ENCODE assay signal across 19 cellular contexts in the genomic region with DNA sequence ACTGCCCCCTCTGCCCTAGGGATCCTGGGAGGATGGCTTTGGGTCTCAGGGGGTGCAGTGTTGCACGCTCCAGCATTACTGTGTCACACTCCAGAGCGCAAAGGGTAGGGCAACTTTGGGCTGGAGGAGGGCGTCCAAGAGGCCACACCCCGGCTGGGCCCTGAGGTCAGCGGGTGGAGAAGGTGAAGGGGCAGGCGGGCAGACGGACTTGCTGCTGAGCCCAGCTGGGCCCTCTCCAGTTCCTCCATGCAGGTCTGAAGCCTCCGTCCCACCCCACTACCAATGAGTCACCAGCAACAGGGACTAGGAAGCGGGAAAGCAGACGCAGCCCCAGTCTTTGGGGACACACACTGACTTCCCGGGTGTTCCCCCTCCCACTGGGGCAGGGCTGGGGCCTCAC.
DNase-seq lines count a peak whose midpoint lies in the region; ATAC-seq and TF ChIP-seq lines count a peak whose summit lies in the region.
"Had no signal": no experiment of that assay in that cellular context is flagged by ENCODE, and none has a peak within 500 bp of the region (broad histone marks: within the 10 kb centered on the region; RNA-seq: fewer than 3 reads in every experiment).

No MANE protein-coding gene starts in this region.

- intact Hi-C loops in left lung (cut with DNase I) (no loop called here), prostate gland (cut with DNase I) (loop anchor here (5.0 kb wide), 1 partner anchor 43 kb away; no protein-coding TSS in a partner anchor), head of caudate nucleus (cut with DNase I) (no loop called here)

- no peaks in the 10 kb centered on the region for H3K27me3 ChIP-seq in left lung
- H3K27me3 ChIP-seq in prostate gland (replicated peaks; ENCODE audit: insufficient read depth), result no peaks in the 10 kb centered on the region
- H3K27me3 ChIP-seq: pancreas had no signal

- no peak overlapping the region for H3K4me3 ChIP-seq in left lung
- H3K4me3 ChIP-seq in prostate gland, result no peak overlapping the region
- H3K4me3 ChIP-seq: pancreas had no signal

- no peak for TF ChIP-seq POLR2A in prostate gland (IDR thresholded peaks at IDR 0.05)

- no peaks in the 10 kb centered on the region for H3K9me3 ChIP-seq in left lung
- no peaks in the 10 kb centered on the region for H3K9me3 ChIP-seq in prostate gland
- H3K9me3 ChIP-seq: pancreas had no signal

- 68% methylated on average over 11 of the region's 11 CpGs for WGBS in prostate gland

- ATAC-seq in left lung (peak; percentile 60), HG02642 (IDR thresholded peaks at IDR 0.05; ENCODE audit: poor library complexity, unreplicated experiment) (no peak)

- no peaks in the 10 kb centered on the region for H3K36me3 ChIP-seq in left lung
- no peaks in the 10 kb centered on the region for H3K36me3 ChIP-seq in prostate gland
- H3K36me3 ChIP-seq: pancreas had no signal

- peak overlapping the region; percentile 75 for H3K27ac ChIP-seq in 22Rv1
- H3K27ac ChIP-seq in VCaP, result peak overlapping the region; percentile 98
- H3K27ac ChIP-seq in left lung, result peak overlapping the region; percentile 19 to 67
- H3K27ac ChIP-seq in prostate gland, result peak overlapping the region; percentile 91 to 96
- H3K27ac ChIP-seq: pancreas had no signal

- peak in 1 of 2 donors; percentile 56 for DNase-seq in left lung
- DNase-seq in prostate gland (ENCODE audit: low spot score), result no peak
- DNase-seq in iPS-NIHi11 (ENCODE audit: low spot score), result no peak
- no peak for DNase-seq in NCI-H345 (lab: John Stamatoyannopoulos, UW)
- no peak for DNase-seq in head of caudate nucleus
- DNase-seq: activated CD4-positive, alpha-beta T cell treated with anti-CD3 and anti-CD28 coated beads, Interleukin-2, amount 10 ng/mL, durations not matched to agents 7 days and 5 days; activated naive CD8-positive, alpha-beta T cell treated with anti-CD3 and anti-CD28 coated beads, Interleukin-2, amount 10 ng/mL, durations not matched to agents 7 days and 5 days; CD4-positive, alpha-beta memory T cell; dermis blood vessel endothelial cell; DMS53; foreskin melanocyte; left cardiac atrium; natural killer cell; NCI-H2081; pancreas; SW 1271 had no signal

- TF ChIP-seq CTCF in 22Rv1 (IDR thresholded peaks at IDR 0.05), result no peak
- TF ChIP-seq CTCF in VCaP (conservative IDR thresholded peaks at IDR 0.05), result no peak
- TF ChIP-seq CTCF in left lung (IDR thresholded peaks at IDR 0.05), result no peak
- no peak for TF ChIP-seq CTCF in prostate gland (IDR thresholded peaks at IDR 0.05)

- H3K4me1 ChIP-seq in left lung, result peaks cover 36 to 93% of the 10 kb centered on the region in 2 donors
- H3K4me1 ChIP-seq in prostate gland (replicated peaks), result peaks cover 87% of the 10 kb centered on the region

Comparison
In these comparisons a context has a peak if more than half of its experiments do, and no peak if none do; other contexts are left out.
1. H3K27ac ChIP-seq: peak in every context shown above with its lines; median percentile 98 in VCaP; 94 in prostate gland; 75 in 22Rv1; 43 in left lung.